8 cellular contexts compared by ENCODE assay signal in genomic region chr22:21624120-21624879, GRCh38. TPM values are rescaled to one million over a fixed set of nuclear protein-coding genes. Genes with fewer than 3 reads are reported as not detected.
A peak's percentile ranks its signal among the peaks of the same experiment; 100 is the strongest.
DNase-seq lines count a peak whose midpoint lies in the region; ATAC-seq and TF ChIP-seq lines count a peak whose summit lies in the region.

No MANE protein-coding gene starts in this region.

- no peaks in the 10 kb centered on the region for H3K9me3 Mint-ChIP-seq in activated naive CD4-positive, alpha-beta T cell treated with anti-CD3 and anti-CD28 coated beads for 36 hours
- H3K9me3 Mint-ChIP-seq in stimulated activated effector memory CD8-positive, alpha-beta T cell treated with anti-CD3 and anti-CD28 coated beads, Interleukin-12 subunit alpha, Interleukin-12 subunit beta, amount 100 ng/mL, for 72 hours: no peaks in the 10 kb centered on the region

- no peak for TF ChIP-seq POLR2A in NB4 (IDR thresholded peaks at IDR 0.05; ENCODE audit: extremely low read depth, insufficient read length)

- intact Hi-C loops in activated naive CD4-positive, alpha-beta T cell treated with anti-CD3 and anti-CD28 coated beads for 36 hours (cut with micrococcal nuclease): no loop called here
- intact Hi-C loops in left cardiac atrium (cut with DNase I): no loop called here

- peaks cover 20% of the 10 kb centered on the region for H3K36me3 Mint-ChIP-seq in activated naive CD4-positive, alpha-beta T cell treated with anti-CD3 and anti-CD28 coated beads for 36 hours (ENCODE audit: low read depth)
- H3K36me3 Mint-ChIP-seq in stimulated activated effector memory CD8-positive, alpha-beta T cell treated with anti-CD3 and anti-CD28 coated beads, Interleukin-12 subunit alpha, Interleukin-12 subunit beta, amount 100 ng/mL, for 72 hours: peaks cover 77% of the 10 kb centered on the region

- CTCF ChIA-PET in activated naive CD4-positive, alpha-beta T cell treated with anti-CD3 and anti-CD28 coated beads for 36 hours (lab: Charles Lee): interaction anchor here (0.6 to 13.9 kb wide), 5 partner anchors 12 to 67 kb away, joined by 3 to 208 read pairs (median 3); partner anchors contain the start of gene SDF2L1

- no peak overlapping the region for H3K4me3 ChIP-seq in NB4 (ENCODE audit: low read depth, low read length)

- peak; percentile 63 for TF ChIP-seq CTCF in NB4 (IDR thresholded peaks at IDR 0.05; ENCODE audit: low read depth, low read length)

- peak; percentile 19 for DNase-seq in EL
- DNase-seq in NB4 (ENCODE audit: low read depth): peak; percentile 59
- peak; percentile 53 for DNase-seq in activated naive CD4-positive, alpha-beta T cell treated with anti-CD3 and anti-CD28 coated beads for 36 hours
- DNase-seq in left cardiac atrium: no peak
- DNase-seq in stimulated activated effector memory CD8-positive, alpha-beta T cell treated with anti-CD3 and anti-CD28 coated beads, Interleukin-12 subunit alpha, Interleukin-12 subunit beta, amount 100 ng/mL, for 72 hours (ENCODE audit: low spot score in 2 of 2): peak in 1 of 2 donors; percentile 68
- DNase-seq in NCI-H128 (lab: John Stamatoyannopoulos, UW; ENCODE audit: unreplicated experiment): no peak
- DNase-seq in COLO829 (ENCODE audit: low spot score): no peak

- H3K27me3 Mint-ChIP-seq in activated naive CD4-positive, alpha-beta T cell treated with anti-CD3 and anti-CD28 coated beads for 36 hours (ENCODE audit: low read depth): no peaks in the 10 kb centered on the region

- H3K27ac Mint-ChIP-seq in activated naive CD4-positive, alpha-beta T cell treated with anti-CD3 and anti-CD28 coated beads for 36 hours: peak overlapping the region; percentile 82
- peak overlapping the region; percentile 55 for H3K27ac Mint-ChIP-seq in stimulated activated effector memory CD8-positive, alpha-beta T cell treated with anti-CD3 and anti-CD28 coated beads, Interleukin-12 subunit alpha, Interleukin-12 subunit beta, amount 100 ng/mL, for 72 hours

- H3K4me1 Mint-ChIP-seq in activated naive CD4-positive, alpha-beta T cell treated with anti-CD3 and anti-CD28 coated beads for 36 hours (ENCODE audit: low read depth): peaks cover 29% of the 10 kb centered on the region
- H3K4me1 Mint-ChIP-seq in stimulated activated effector memory CD8-positive, alpha-beta T cell treated with anti-CD3 and anti-CD28 coated beads, Interleukin-12 subunit alpha, Interleukin-12 subunit beta, amount 100 ng/mL, for 72 hours: peaks cover 53% of the 10 kb centered on the region

- peak; percentile 30 to 65 for ATAC-seq in left cardiac atrium
- ATAC-seq in stimulated activated effector memory CD8-positive, alpha-beta T cell treated with anti-CD3 and anti-CD28 coated beads, Interleukin-12 subunit alpha, Interleukin-12 subunit beta, amount 100 ng/mL, for 72 hours: no peak
- no peak for ATAC-seq in HG03439 (IDR thresholded peaks at IDR 0.05; ENCODE audit: unreplicated experiment)

- H3K4me3 Mint-ChIP-seq in activated naive CD4-positive, alpha-beta T cell treated with anti-CD3 and anti-CD28 coated beads for 36 hours: no peak overlapping the region
- no peak overlapping the region for H3K4me3 Mint-ChIP-seq in stimulated activated effector memory CD8-positive, alpha-beta T cell treated with anti-CD3 and anti-CD28 coated beads, Interleukin-12 subunit alpha, Interleukin-12 subunit beta, amount 100 ng/mL, for 72 hours

RNA-seq across cellular contexts. Expression of gene YDJC, which starts 5.5 kb away (rescaled TPM):
- total RNA-seq in activated naive CD4-positive, alpha-beta T cell treated with anti-CD3 and anti-CD28 coated beads for 36 hours: 10 to 100 TPM; 50.3 to 53.2 TPM
- 1 to 10 TPM; 5.7 to 6.4 TPM for total RNA-seq in left cardiac atrium

RNA-seq across cellular contexts. Expression of gene CCDC116, which starts 8.3 kb away (rescaled TPM):
- total RNA-seq in activated naive CD4-positive, alpha-beta T cell treated with anti-CD3 and anti-CD28 coated beads for 36 hours: under 1 TPM; 0.19 to 0.30 TPM
- under 1 TPM; 0.18 to 0.44 TPM for total RNA-seq in left cardiac atrium

RNA-seq across cellular contexts. Expression of gene SDF2L1, which starts 17.8 kb away (rescaled TPM):
- 10 to 100 TPM; 21.7 to 22.3 TPM for total RNA-seq in activated naive CD4-positive, alpha-beta T cell treated with anti-CD3 and anti-CD28 coated beads for 36 hours
- total RNA-seq in left cardiac atrium: 10 to 100 TPM; 38.7 to 44.3 TPM

RNA-seq across cellular contexts. Expression of gene PPIL2, which starts 41.5 kb away (rescaled TPM):
- total RNA-seq in activated naive CD4-positive, alpha-beta T cell treated with anti-CD3 and anti-CD28 coated beads for 36 hours: 10 to 100 TPM; 40.9 to 42.3 TPM
- total RNA-seq in left cardiac atrium: 10 to 100 TPM; 21.0 to 23.2 TPM

RNA-seq across cellular contexts. Expression of gene UBE2L3, which starts 56.8 kb away (rescaled TPM):
- 10 to 100 TPM; 49.1 to 50.1 TPM for total RNA-seq in activated naive CD4-positive, alpha-beta T cell treated with anti-CD3 and anti-CD28 coated beads for 36 hours
- 10 to 100 TPM; 40.1 to 42.3 TPM for total RNA-seq in left cardiac atrium

Comparison
In these comparisons a context has a peak if more than half of its experiments do, and no peak if none do; other contexts are left out.
1. DNase-seq: peak in EL (single experiment), NB4 (single experiment) and activated naive CD4-positive, alpha-beta T cell treated with anti-CD3 and anti-CD28 coated beads for 36 hours (single experiment); none in left cardiac atrium (single experiment), NCI-H128 (single experiment) and COLO829 (single experiment).
2. ATAC-seq: peak in left cardiac atrium (2 of 2); none in stimulated activated effector memory CD8-positive, alpha-beta T cell treated with anti-CD3 and anti-CD28 coated beads, Interleukin-12 subunit alpha, Interleukin-12 subunit beta, amount 100 ng/mL, for 72 hours (single experiment) and HG03439 (single experiment).
3. RNA of gene YDJC, which starts 5.5 kb away (total RNA-seq): 50.3 to 53.2 TPM in activated naive CD4-positive, alpha-beta T cell treated with anti-CD3 and anti-CD28 coated beads for 36 hours; 5.7 to 6.4 TPM in left cardiac atrium; every median in the first group is over 4 times any median in the second.